Comparison of ENCODE assay signal across 1 cellular context in the genomic region with DNA sequence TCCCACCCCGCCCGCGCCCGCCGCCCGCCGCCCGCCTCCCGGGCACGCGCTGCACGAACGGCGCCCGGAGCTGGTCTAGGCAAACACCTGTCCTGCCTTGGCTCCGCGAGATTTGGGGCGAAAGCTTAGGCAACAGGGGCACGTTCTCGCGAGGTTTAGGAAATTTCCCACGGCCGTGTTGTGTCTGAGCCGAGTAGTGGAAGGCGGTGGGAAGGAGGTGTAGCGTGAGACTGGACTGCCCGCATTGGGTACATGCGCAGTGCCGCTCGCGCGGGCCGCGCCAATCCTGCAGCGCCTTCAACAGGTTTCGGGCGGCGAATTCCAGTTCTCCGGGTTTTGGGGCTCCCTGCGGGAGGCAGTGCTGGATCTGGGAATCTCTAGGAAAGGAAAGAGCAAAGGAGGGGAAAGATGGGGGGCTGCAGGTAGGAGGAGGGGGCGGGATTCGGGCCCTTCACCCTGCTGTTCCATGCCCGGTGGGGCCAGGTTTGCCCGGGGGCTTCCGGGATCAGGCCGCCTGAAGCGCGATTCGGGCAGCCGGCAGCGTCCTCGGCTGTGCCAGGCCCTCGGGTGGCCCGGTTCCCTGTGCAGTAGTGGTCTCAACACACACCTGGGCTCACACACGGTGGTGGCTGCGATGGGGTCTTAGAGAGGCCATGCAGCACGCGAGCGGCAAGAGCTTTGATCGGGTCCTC.
A peak's percentile ranks its signal among the peaks of the same experiment; 100 is the strongest.
TF ChIP-seq lines count a peak whose summit lies in the region.

No MANE protein-coding gene starts in this region.

TF ChIP-seq in HepG2, 621 proteins besides CTCF, POLR2A, EP300 and RAD21 (continued from another document and continues in another):
- TF ChIP-seq, protein P1, sequence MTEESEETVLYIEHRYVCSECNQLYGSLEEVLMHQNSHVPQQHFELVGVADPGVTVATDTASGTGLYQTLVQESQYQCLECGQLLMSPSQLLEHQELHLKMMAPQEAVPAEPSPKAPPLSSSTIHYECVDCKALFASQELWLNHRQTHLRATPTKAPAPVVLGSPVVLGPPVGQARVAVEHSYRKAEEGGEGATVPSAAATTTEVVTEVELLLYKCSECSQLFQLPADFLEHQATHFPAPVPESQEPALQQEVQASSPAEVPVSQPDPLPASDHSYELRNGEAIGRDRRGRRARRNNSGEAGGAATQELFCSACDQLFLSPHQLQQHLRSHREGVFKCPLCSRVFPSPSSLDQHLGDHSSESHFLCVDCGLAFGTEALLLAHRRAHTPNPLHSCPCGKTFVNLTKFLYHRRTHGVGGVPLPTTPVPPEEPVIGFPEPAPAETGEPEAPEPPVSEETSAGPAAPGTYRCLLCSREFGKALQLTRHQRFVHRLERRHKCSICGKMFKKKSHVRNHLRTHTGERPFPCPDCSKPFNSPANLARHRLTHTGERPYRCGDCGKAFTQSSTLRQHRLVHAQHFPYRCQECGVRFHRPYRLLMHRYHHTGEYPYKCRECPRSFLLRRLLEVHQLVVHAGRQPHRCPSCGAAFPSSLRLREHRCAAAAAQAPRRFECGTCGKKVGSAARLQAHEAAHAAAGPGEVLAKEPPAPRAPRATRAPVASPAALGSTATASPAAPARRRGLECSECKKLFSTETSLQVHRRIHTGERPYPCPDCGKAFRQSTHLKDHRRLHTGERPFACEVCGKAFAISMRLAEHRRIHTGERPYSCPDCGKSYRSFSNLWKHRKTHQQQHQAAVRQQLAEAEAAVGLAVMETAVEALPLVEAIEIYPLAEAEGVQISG (CRISPR knock-in tag; IDR thresholded peaks at IDR 0.05): peak; percentile 39; the same call in 1 of the 2 replicates
- TF ChIP-seq ZNF225 (CRISPR knock-in tag; IDR thresholded peaks at IDR 0.05) (no peak), KDM4B (CRISPR knock-in tag; IDR thresholded peaks at IDR 0.05) (no peak), ZNF556 (CRISPR knock-in tag; IDR thresholded peaks at IDR 0.05; ENCODE audit: borderline replicate concordance) (peak; percentile 81; the same call in 1 of the 2 replicates), NKX3-1 (CRISPR knock-in tag; IDR thresholded peaks at IDR 0.05) (0 out of 2 replicates have a peak, but pooled peaks have one; percentile 65), PHF20 (CRISPR knock-in tag; IDR thresholded peaks at IDR 0.05) (peak; percentile 12; the same call in 1 of the 2 replicates), ZFP37 (CRISPR knock-in tag; IDR thresholded peaks at IDR 0.05; ENCODE audit: borderline replicate concordance) (no peak), ZNF737 (CRISPR knock-in tag; IDR thresholded peaks at IDR 0.05; ENCODE audit: borderline replicate concordance) (no peak), MBNL3 (CRISPR knock-in tag; conservative IDR thresholded peaks at IDR 0.05) (no peak), ZSCAN31 (CRISPR knock-in tag; IDR thresholded peaks at IDR 0.05; ENCODE audit: low read depth) (no peak; the same call in 1 of the 2 replicates), ZNF709 (CRISPR knock-in tag; IDR thresholded peaks at IDR 0.05) (no peak), RARG (CRISPR knock-in tag; IDR thresholded peaks at IDR 0.05; ENCODE audit: low read depth) (no peak), XBP1 (CRISPR knock-in tag; IDR thresholded peaks at IDR 0.05) (no peak), FOXA3 (CRISPR knock-in tag; IDR thresholded peaks at IDR 0.05) (no peak), ATM (IDR thresholded peaks at IDR 0.05; ENCODE audit: borderline replicate concordance) (no peak), TRIM24 (CRISPR knock-in tag; IDR thresholded peaks at IDR 0.05) (no peak), ZBTB38 (CRISPR knock-in tag; IDR thresholded peaks at IDR 0.05) (no peak), HCFC1 (IDR thresholded peaks at IDR 0.05; ENCODE audit: low read depth, low read length) (no peak), ZNF567 (CRISPR knock-in tag; IDR thresholded peaks at IDR 0.05; ENCODE audit: borderline replicate concordance) (0 out of 2 replicates have a peak, but pooled peaks have one; percentile 9), ZNF292 (CRISPR knock-in tag; IDR thresholded peaks at IDR 0.05; ENCODE audit: borderline replicate concordance, low read depth) (no peak), NR2F6 (IDR thresholded peaks at IDR 0.05) (no peak), NR2F6 (CRISPR knock-in tag; IDR thresholded peaks at IDR 0.05) (no peak), ZNF331 (CRISPR knock-in tag; IDR thresholded peaks at IDR 0.05) (peak; percentile 49; the same call in 1 of the 2 replicates), ZNF788 (CRISPR knock-in tag; IDR thresholded peaks at IDR 0.05; ENCODE audit: borderline replicate concordance) (no peak; the same call in 1 of the 2 replicates)
- TF ChIP-seq, protein P2, sequence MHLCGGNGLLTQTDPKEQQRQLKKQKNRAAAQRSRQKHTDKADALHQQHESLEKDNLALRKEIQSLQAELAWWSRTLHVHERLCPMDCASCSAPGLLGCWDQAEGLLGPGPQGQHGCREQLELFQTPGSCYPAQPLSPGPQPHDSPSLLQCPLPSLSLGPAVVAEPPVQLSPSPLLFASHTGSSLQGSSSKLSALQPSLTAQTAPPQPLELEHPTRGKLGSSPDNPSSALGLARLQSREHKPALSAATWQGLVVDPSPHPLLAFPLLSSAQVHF (CRISPR knock-in tag; IDR thresholded peaks at IDR 0.05): peak; percentile 48; the same call in 1 of the 2 replicates
- TF ChIP-seq, protein P3, sequence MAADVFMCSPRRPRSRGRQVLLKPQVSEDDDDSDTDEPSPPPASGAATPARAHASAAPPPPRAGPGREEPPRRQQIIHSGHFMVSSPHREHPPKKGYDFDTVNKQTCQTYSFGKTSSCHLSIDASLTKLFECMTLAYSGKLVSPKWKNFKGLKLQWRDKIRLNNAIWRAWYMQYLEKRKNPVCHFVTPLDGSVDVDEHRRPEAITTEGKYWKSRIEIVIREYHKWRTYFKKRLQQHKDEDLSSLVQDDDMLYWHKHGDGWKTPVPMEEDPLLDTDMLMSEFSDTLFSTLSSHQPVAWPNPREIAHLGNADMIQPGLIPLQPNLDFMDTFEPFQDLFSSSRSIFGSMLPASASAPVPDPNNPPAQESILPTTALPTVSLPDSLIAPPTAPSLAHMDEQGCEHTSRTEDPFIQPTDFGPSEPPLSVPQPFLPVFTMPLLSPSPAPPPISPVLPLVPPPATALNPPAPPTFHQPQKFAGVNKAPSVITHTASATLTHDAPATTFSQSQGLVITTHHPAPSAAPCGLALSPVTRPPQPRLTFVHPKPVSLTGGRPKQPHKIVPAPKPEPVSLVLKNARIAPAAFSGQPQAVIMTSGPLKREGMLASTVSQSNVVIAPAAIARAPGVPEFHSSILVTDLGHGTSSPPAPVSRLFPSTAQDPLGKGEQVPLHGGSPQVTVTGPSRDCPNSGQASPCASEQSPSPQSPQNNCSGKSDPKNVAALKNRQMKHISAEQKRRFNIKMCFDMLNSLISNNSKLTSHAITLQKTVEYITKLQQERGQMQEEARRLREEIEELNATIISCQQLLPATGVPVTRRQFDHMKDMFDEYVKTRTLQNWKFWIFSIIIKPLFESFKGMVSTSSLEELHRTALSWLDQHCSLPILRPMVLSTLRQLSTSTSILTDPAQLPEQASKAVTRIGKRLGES (CRISPR knock-in tag; IDR thresholded peaks at IDR 0.05; ENCODE audit: borderline replicate concordance): no peak
- TF ChIP-seq, protein P4, sequence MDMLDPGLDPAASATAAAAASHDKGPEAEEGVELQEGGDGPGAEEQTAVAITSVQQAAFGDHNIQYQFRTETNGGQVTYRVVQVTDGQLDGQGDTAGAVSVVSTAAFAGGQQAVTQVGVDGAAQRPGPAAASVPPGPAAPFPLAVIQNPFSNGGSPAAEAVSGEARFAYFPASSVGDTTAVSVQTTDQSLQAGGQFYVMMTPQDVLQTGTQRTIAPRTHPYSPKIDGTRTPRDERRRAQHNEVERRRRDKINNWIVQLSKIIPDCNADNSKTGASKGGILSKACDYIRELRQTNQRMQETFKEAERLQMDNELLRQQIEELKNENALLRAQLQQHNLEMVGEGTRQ (IDR thresholded peaks at IDR 0.05; ENCODE audit: low read depth, low read length): no peak
- TF ChIP-seq, protein P4 (CRISPR knock-in tag; IDR thresholded peaks at IDR 0.05; ENCODE audit: borderline replicate concordance): no peak
- TF ChIP-seq, protein P5, sequence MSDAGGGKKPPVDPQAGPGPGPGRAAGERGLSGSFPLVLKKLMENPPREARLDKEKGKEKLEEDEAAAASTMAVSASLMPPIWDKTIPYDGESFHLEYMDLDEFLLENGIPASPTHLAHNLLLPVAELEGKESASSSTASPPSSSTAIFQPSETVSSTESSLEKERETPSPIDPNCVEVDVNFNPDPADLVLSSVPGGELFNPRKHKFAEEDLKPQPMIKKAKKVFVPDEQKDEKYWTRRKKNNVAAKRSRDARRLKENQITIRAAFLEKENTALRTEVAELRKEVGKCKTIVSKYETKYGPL (CRISPR knock-in tag; IDR thresholded peaks at IDR 0.05): no peak; the same call in 1 of the 2 replicates
- TF ChIP-seq, protein P6, sequence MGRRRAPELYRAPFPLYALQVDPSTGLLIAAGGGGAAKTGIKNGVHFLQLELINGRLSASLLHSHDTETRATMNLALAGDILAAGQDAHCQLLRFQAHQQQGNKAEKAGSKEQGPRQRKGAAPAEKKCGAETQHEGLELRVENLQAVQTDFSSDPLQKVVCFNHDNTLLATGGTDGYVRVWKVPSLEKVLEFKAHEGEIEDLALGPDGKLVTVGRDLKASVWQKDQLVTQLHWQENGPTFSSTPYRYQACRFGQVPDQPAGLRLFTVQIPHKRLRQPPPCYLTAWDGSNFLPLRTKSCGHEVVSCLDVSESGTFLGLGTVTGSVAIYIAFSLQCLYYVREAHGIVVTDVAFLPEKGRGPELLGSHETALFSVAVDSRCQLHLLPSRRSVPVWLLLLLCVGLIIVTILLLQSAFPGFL (CRISPR knock-in tag; IDR thresholded peaks at IDR 0.05): no peak
- TF ChIP-seq, protein P7, sequence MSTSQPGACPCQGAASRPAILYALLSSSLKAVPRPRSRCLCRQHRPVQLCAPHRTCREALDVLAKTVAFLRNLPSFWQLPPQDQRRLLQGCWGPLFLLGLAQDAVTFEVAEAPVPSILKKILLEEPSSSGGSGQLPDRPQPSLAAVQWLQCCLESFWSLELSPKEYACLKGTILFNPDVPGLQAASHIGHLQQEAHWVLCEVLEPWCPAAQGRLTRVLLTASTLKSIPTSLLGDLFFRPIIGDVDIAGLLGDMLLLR (CRISPR knock-in tag; IDR thresholded peaks at IDR 0.05): no peak
- TF ChIP-seq, protein P8, sequence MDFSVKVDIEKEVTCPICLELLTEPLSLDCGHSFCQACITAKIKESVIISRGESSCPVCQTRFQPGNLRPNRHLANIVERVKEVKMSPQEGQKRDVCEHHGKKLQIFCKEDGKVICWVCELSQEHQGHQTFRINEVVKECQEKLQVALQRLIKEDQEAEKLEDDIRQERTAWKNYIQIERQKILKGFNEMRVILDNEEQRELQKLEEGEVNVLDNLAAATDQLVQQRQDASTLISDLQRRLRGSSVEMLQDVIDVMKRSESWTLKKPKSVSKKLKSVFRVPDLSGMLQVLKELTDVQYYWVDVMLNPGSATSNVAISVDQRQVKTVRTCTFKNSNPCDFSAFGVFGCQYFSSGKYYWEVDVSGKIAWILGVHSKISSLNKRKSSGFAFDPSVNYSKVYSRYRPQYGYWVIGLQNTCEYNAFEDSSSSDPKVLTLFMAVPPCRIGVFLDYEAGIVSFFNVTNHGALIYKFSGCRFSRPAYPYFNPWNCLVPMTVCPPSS (IDR thresholded peaks at IDR 0.05): no peak
- TF ChIP-seq, protein P9, sequence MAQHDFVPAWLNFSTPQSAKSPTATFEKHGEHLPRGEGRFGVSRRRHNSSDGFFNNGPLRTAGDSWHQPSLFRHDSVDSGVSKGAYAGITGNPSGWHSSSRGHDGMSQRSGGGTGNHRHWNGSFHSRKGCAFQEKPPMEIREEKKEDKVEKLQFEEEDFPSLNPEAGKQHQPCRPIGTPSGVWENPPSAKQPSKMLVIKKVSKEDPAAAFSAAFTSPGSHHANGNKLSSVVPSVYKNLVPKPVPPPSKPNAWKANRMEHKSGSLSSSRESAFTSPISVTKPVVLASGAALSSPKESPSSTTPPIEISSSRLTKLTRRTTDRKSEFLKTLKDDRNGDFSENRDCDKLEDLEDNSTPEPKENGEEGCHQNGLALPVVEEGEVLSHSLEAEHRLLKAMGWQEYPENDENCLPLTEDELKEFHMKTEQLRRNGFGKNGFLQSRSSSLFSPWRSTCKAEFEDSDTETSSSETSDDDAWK (CRISPR knock-in tag; IDR thresholded peaks at IDR 0.05): no peak
- TF ChIP-seq, protein P10, sequence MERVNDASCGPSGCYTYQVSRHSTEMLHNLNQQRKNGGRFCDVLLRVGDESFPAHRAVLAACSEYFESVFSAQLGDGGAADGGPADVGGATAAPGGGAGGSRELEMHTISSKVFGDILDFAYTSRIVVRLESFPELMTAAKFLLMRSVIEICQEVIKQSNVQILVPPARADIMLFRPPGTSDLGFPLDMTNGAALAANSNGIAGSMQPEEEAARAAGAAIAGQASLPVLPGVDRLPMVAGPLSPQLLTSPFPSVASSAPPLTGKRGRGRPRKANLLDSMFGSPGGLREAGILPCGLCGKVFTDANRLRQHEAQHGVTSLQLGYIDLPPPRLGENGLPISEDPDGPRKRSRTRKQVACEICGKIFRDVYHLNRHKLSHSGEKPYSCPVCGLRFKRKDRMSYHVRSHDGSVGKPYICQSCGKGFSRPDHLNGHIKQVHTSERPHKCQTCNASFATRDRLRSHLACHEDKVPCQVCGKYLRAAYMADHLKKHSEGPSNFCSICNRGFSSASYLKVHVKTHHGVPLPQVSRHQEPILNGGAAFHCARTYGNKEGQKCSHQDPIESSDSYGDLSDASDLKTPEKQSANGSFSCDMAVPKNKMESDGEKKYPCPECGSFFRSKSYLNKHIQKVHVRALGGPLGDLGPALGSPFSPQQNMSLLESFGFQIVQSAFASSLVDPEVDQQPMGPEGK (CRISPR knock-in tag; IDR thresholded peaks at IDR 0.05): peak; percentile 31
- TF ChIP-seq, protein P11, sequence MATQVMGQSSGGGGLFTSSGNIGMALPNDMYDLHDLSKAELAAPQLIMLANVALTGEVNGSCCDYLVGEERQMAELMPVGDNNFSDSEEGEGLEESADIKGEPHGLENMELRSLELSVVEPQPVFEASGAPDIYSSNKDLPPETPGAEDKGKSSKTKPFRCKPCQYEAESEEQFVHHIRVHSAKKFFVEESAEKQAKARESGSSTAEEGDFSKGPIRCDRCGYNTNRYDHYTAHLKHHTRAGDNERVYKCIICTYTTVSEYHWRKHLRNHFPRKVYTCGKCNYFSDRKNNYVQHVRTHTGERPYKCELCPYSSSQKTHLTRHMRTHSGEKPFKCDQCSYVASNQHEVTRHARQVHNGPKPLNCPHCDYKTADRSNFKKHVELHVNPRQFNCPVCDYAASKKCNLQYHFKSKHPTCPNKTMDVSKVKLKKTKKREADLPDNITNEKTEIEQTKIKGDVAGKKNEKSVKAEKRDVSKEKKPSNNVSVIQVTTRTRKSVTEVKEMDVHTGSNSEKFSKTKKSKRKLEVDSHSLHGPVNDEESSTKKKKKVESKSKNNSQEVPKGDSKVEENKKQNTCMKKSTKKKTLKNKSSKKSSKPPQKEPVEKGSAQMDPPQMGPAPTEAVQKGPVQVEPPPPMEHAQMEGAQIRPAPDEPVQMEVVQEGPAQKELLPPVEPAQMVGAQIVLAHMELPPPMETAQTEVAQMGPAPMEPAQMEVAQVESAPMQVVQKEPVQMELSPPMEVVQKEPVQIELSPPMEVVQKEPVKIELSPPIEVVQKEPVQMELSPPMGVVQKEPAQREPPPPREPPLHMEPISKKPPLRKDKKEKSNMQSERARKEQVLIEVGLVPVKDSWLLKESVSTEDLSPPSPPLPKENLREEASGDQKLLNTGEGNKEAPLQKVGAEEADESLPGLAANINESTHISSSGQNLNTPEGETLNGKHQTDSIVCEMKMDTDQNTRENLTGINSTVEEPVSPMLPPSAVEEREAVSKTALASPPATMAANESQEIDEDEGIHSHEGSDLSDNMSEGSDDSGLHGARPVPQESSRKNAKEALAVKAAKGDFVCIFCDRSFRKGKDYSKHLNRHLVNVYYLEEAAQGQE (IDR thresholded peaks at IDR 0.05; ENCODE audit: borderline replicate concordance in 1 of 2, low read depth in 1 of 2, low read length in 2 of 2): 0 out of 4 replicates have a peak, but pooled peaks of 1 of the 2 experiments have one; percentile 5
